In genomic region chr19:9940778-9941177, GRCh38 we compare ENCODE assay signal across 19 cellular contexts. TPM values are rescaled to one million over a fixed set of nuclear protein-coding genes. Genes with fewer than 3 reads are reported as not detected.
DNase-seq lines count a peak whose midpoint lies in the region; ATAC-seq, FAIRE-seq and TF ChIP-seq lines count a peak whose summit lies in the region.
"Had no signal": no experiment of that assay in that cellular context is flagged by ENCODE, and none has a peak within 500 bp of the region (broad histone marks: within the 10 kb centered on the region; RNA-seq: fewer than 3 reads in every experiment).

No MANE protein-coding gene starts in this region.

- 0 out of 4 replicates have a peak, but pooled peaks cover 0 to under 1% of the 10 kb centered on the region in 2 experiments for H3K79me2 ChIP-seq in H1 (ENCODE audit: control insufficient read depth in 1 of 2, insufficient read depth in 2 of 2, low read length in 2 of 2)

- BruUV-seq in IMR-90 (replicated peaks; lab: Mats Ljungman, UMichigan), result no TSS peak

- WGBS in IMR-90 (ENCODE audit: extremely low coverage in 2 of 2, insufficient read length in 1 of 2), 2 experiments, result no CpG with 5 or more reads among the region's 2 CpGs
- WGBS in H1 (ENCODE audit: extremely low coverage in 1 of 2, insufficient coverage in 1 of 2, insufficient read length in 1 of 2, insufficient replicate concordance in 2 of 2, low coverage in 1 of 2, low lambda C conversion rate in 2 of 2, missing lambda C conversion rate in 1 of 2), 2 experiments, result 91% methylated on average over 2 of the region's 2 CpGs; no CpG with 5 or more reads in 1 of the 2 experiments
- 38% methylated on average over 2 of the region's 2 CpGs for WGBS in right lobe of liver (ENCODE audit: insufficient coverage, low coverage, low lambda C conversion rate, missing lambda C conversion rate)

- no peak for TF ChIP-seq RAD21 in IMR-90 (IDR thresholded peaks at IDR 0.05; ENCODE audit: low read length)
- no peak for TF ChIP-seq RAD21 in H1 (IDR thresholded peaks at IDR 0.05 in 1 of 2, conservative IDR thresholded peaks at IDR 0.05 in 1 of 2; ENCODE audit: low read depth in 2 of 2, low read length in 2 of 2)

- no peak overlapping the region for H2AK9ac ChIP-seq in IMR-90 (replicated peaks; ENCODE audit: low read depth, low read length, poor library complexity)

- H3K9ac ChIP-seq in IMR-90 (ENCODE audit: low read depth, low read length), result no peak overlapping the region
- no peak overlapping the region; a peak in 1 of 7 replicates for H3K9ac ChIP-seq in H1 (replicated peaks in 1 of 4; ENCODE audit: extremely low read depth in 1 of 4, low read depth in 3 of 4, low read length in 3 of 4)

- peaks cover 2% of the 10 kb centered on the region; the same call in 1 of the 2 replicates for H3K9me3 ChIP-seq in IMR-90 (ENCODE audit: control insufficient read depth, insufficient read depth, low read length)
- peaks cover 9% of the 10 kb centered on the region in 2 experiments; a peak in 3 of 4 replicates for H3K9me3 ChIP-seq in H1 (ENCODE audit: insufficient read depth in 2 of 2, low read depth in 1 of 2, low read length in 1 of 2)
- no peaks in the 10 kb centered on the region for H3K9me3 ChIP-seq in right lobe of liver

- no peak for TF ChIP-seq CTCF in AG10803 (conservative IDR thresholded peaks at IDR 0.05; ENCODE audit: low read length)
- TF ChIP-seq CTCF in IMR-90 (conservative IDR thresholded peaks at IDR 0.05; ENCODE audit: low read depth, low read length), result no peak
- no peak for TF ChIP-seq CTCF in H1 (IDR thresholded peaks at IDR 0.05; ENCODE audit: control extremely low read depth in 1 of 3, insufficient read depth in 1 of 3, low read depth in 1 of 3, low read length in 3 of 3)
- TF ChIP-seq CTCF in right lobe of liver (IDR thresholded peaks at IDR 0.05), result no peak

- H3K4me1 ChIP-seq in IMR-90 (ENCODE audit: control insufficient read depth, insufficient read depth, low read length) (peaks cover 3% of the 10 kb centered on the region; the same call in 1 of the 2 replicates), H1 (replicated peaks in 1 of 4; ENCODE audit: control insufficient read depth in 3 of 4, insufficient read depth in 4 of 4, low read length in 3 of 4) (peaks cover 0 to 10% (median 6%) of the 10 kb centered on the region in 4 experiments; a peak in 6 of 7 replicates), right lobe of liver (peaks cover 0 to 9% (median 0%) of the 10 kb centered on the region in 4 donors)

- H4K20me1 ChIP-seq in IMR-90 (ENCODE audit: insufficient read depth, low read length) (no peaks in the 10 kb centered on the region; the same call in 1 of the 2 replicates), H1 (replicated peaks in 1 of 2; ENCODE audit: control insufficient read depth in 1 of 2, insufficient read depth in 2 of 2, low read length in 2 of 2) (no peaks in the 10 kb centered on the region)

- H3K23me2 ChIP-seq in H1 (ENCODE audit: low read depth, low read length), result peaks cover 9% of the 10 kb centered on the region; the same call in 1 of the 2 replicates

- no peak for TF ChIP-seq EP300 in H1 (IDR thresholded peaks at IDR 0.05; ENCODE audit: borderline replicate concordance in 1 of 2, low read depth in 2 of 2, low read length in 2 of 2)

- H3K4me3 ChIP-seq in AG10803 (ENCODE audit: low read length), result no peak overlapping the region
- no peak overlapping the region for H3K4me3 ChIP-seq in IMR-90 (ENCODE audit: insufficient read depth, low read depth, low read length)
- H3K4me3 ChIP-seq in H1 (ENCODE audit: extremely low read depth in 1 of 4, insufficient read depth in 2 of 4, low read depth in 3 of 4, low read length in 4 of 4), result no peak overlapping the region
- no peak overlapping the region for H3K4me3 ChIP-seq in right lobe of liver
- H3K4me3 ChIP-seq: A549, PC-9 had no signal

- peak; percentile 46 for DNase-seq in AG10803 (ENCODE audit: low read depth)
- DNase-seq in IMR-90, result peak; percentile 53
- no peak for DNase-seq in H1 (ENCODE audit: low read depth in 1 of 2, low spot score in 2 of 2)
- no peak for DNase-seq in right lobe of liver
- no peak for DNase-seq in NCI-H510A treated with DMSO at 0.1 percent for 48 hours (lab: John Stamatoyannopoulos, UW)
- DNase-seq in NCI-H226, result no peak
- no peak for DNase-seq in RPMI8226
- no peak for DNase-seq in G401 (ENCODE audit: low spot score)
- DNase-seq: CD4-positive, alpha-beta memory T cell; DND-41; H9; NCI-H146; NCI-H2107; NCI-H345; Right ventricle myocardium superior had no signal

- H3K23ac ChIP-seq in IMR-90 (ENCODE audit: low read depth, low read length) (no peak overlapping the region), H1 (ENCODE audit: insufficient read length) (no peak overlapping the region)

- H2AK5ac ChIP-seq in IMR-90 (ENCODE audit: low read depth, low read length) (no peak overlapping the region), H1 (ENCODE audit: low read depth, low read length) (no peak overlapping the region)

- H2BK5ac ChIP-seq in IMR-90 (ENCODE audit: low read depth, low read length, poor library complexity, severe bottlenecking) (no peak overlapping the region), H1 (ENCODE audit: low read depth, low read length) (no peak overlapping the region)

- dilution Hi-C loops in IMR-90 (cut with HindIII; ENCODE audit: low sequenced_read_pairs, unreplicated experiment), result no loop called here

- H2AFZ ChIP-seq in IMR-90 (replicated peaks; ENCODE audit: low read length, poor library complexity) (no peak overlapping the region), H1 (ENCODE audit: low read length) (no peak overlapping the region)
- H2AFZ ChIP-seq: PC-9 had no signal

- no peak overlapping the region for H3K4ac ChIP-seq in IMR-90 (ENCODE audit: low read depth, low read length)
- no peak overlapping the region for H3K4ac ChIP-seq in H1 (replicated peaks; ENCODE audit: insufficient read length, low read depth, low read length)

- H2BK15ac ChIP-seq in IMR-90 (ENCODE audit: low read depth, low read length), result no peak overlapping the region
- H2BK15ac ChIP-seq in H1 (ENCODE audit: low read length), result no peak overlapping the region

- H3K27ac ChIP-seq in IMR-90 (ENCODE audit: insufficient read depth, low read length) (no peak overlapping the region), H1 (ENCODE audit: low read depth, low read length) (no peak overlapping the region), right lobe of liver (no peak overlapping the region)
- H3K27ac ChIP-seq: A549, PC-9 had no signal

- TF ChIP-seq POLR2A in IMR-90 (IDR thresholded peaks at IDR 0.05; ENCODE audit: low read depth, low read length) (no peak), H1 (IDR thresholded peaks at IDR 0.05; ENCODE audit: control extremely low read depth in 1 of 2, low read depth in 2 of 2, low read length in 2 of 2) (no peak), right lobe of liver (IDR thresholded peaks at IDR 0.05) (no peak)

- H2BK12ac ChIP-seq in H1 (ENCODE audit: low read depth, low read length), result peak overlapping the region; percentile 0; the same call in 1 of the 2 replicates

- H3K4me2 ChIP-seq in IMR-90 (ENCODE audit: low read depth, low read length) (no peak overlapping the region), H1 (ENCODE audit: insufficient read depth in 1 of 2, low read depth in 2 of 2, low read length in 2 of 2) (no peak overlapping the region)
- H3K4me2 ChIP-seq: A549, PC-9 had no signal

- H3K56ac ChIP-seq in IMR-90 (ENCODE audit: extremely low read depth, insufficient read depth, low read length) (no peak overlapping the region), H1 (replicated peaks; ENCODE audit: insufficient read length, low read depth, low read length) (no peak overlapping the region)

- no peak overlapping the region for H3K14ac ChIP-seq in IMR-90 (replicated peaks; ENCODE audit: low read depth, low read length)
- H3K14ac ChIP-seq in H1 (ENCODE audit: insufficient read length), result no peak overlapping the region

- H4K5ac ChIP-seq in IMR-90 (ENCODE audit: low read depth, low read length) (no peak overlapping the region), H1 (ENCODE audit: insufficient read length, low read depth, low read length) (no peak overlapping the region)

- no peak for FAIRE-seq in H1 (lab: Jason Lieb, UNC)
- FAIRE-seq: A549, D721Med had no signal

- H3K79me1 ChIP-seq in IMR-90 (ENCODE audit: low read depth in 1 of 2, low read length in 2 of 2) (no peaks in the 10 kb centered on the region), H1 (ENCODE audit: low read depth, low read length) (no peaks in the 10 kb centered on the region)

- H3K18ac ChIP-seq in IMR-90 (ENCODE audit: low read depth, low read length), result no peak overlapping the region
- no peak overlapping the region for H3K18ac ChIP-seq in H1 (ENCODE audit: extremely low read depth, low read length)

- H4K91ac ChIP-seq in IMR-90 (ENCODE audit: insufficient read depth, low read depth, low read length) (no peak overlapping the region), H1 (replicated peaks; ENCODE audit: insufficient read length, low read length) (no peak overlapping the region)

- ATAC-seq in IMR-90 (ENCODE audit: low read depth) (no peak), right lobe of liver (peak; percentile 52 to 86 (median 66))
- ATAC-seq: A549 had no signal

- H2BK20ac ChIP-seq in IMR-90 (ENCODE audit: low read depth, low read length) (no peak overlapping the region; the same call in 1 of the 2 replicates), H1 (ENCODE audit: low read length) (no peak overlapping the region)

- H4K8ac ChIP-seq in IMR-90 (ENCODE audit: low read depth in 2 of 2, low read length in 2 of 2) (no peak overlapping the region), H1 (ENCODE audit: extremely low read depth, insufficient read depth, low read length) (no peak overlapping the region)

- in situ Hi-C loops in IMR-90 (cut with MboI; ENCODE audit: low sequenced_read_pairs), result loop anchor here (10.0 kb wide), 1 partner anchor 304 kb away; no protein-coding TSS in a partner anchor
- in situ Hi-C loops in G401 (cut with HindIII; ENCODE audit: low sequenced_read_pairs), result no loop called here

- CTCF ChIA-PET in IMR-90 (lab: Yijun Ruan, JAX), result interaction anchor here (0.6 kb wide), 1 partner anchor 12 kb away, joined by 3 read pairs; no protein-coding TSS in a partner anchor
- CTCF ChIA-PET in H1 (lab: Charles Lee; ENCODE audit: partially characterized antibody), result interaction anchor here (0.6 to 2.7 kb wide), 3 partner anchors 60 to 156 kb away, joined by 3 to 9 read pairs (median 5); no protein-coding TSS in a partner anchor

- peaks cover 8% of the 10 kb centered on the region for H3K27me3 ChIP-seq in IMR-90 (ENCODE audit: control insufficient read depth, insufficient read depth, low read length)
- H3K27me3 ChIP-seq in H1 (replicated peaks in 1 of 4; ENCODE audit: control insufficient read depth in 3 of 4, extremely low read depth in 1 of 4, insufficient read depth in 3 of 4, low read length in 3 of 4), result peaks cover 0 to 2% (median 0%) of the 10 kb centered on the region in 4 experiments; a peak in 2 of 7 replicates
- no peaks in the 10 kb centered on the region for H3K27me3 ChIP-seq in right lobe of liver

- POLR2A ChIA-PET in IMR-90 (lab: Charles Lee; ENCODE audit: unreplicated experiment) (no interaction called here), H1 (lab: Charles Lee; ENCODE audit: partially characterized antibody) (interaction anchor here (1.5 to 2.6 kb wide), 2 partner anchors 13 to 19 kb away, joined by 4 to 8 read pairs; no protein-coding TSS in a partner anchor)

- intact Hi-C loops in IMR-90 (cut with micrococcal nuclease), result no loop called here
- intact Hi-C loops in right lobe of liver (cut with DNase I), result no loop called here

- peaks cover 5% of the 10 kb centered on the region for H3K9me1 ChIP-seq in IMR-90 (ENCODE audit: insufficient read depth, low read length)

- H2BK120ac ChIP-seq in IMR-90 (ENCODE audit: low read depth, low read length) (no peak overlapping the region), H1 (replicated peaks; ENCODE audit: low read depth, low read length) (no peak overlapping the region)

- H3K36me3 ChIP-seq in IMR-90 (ENCODE audit: control insufficient read depth, insufficient read depth, low read length) (no peaks in the 10 kb centered on the region), H1 (ENCODE audit: control insufficient read depth in 2 of 4, insufficient read depth in 4 of 4, low read length in 3 of 4) (no peaks in the 10 kb centered on the region), right lobe of liver (no peaks in the 10 kb centered on the region)

RNA-seq across cellular contexts. Expression of gene OLFM2, which starts 4.5 kb away (rescaled TPM):
- total RNA-seq in IMR-90 (2012; rRNA removed) (2.2 and 2.7 TPM in 2 replicates), right lobe of liver (10 to 100 TPM in 5 of 6 experiments, 1 to 10 TPM in 1; 3.8 to 72.5 (median 31.8) TPM)
- polyA plus RNA-seq in IMR-90 (2012; rRNA removed) (5.1 and 6.2 TPM in 2 replicates), H1 (2011; rRNA removed) (151 and 238 TPM in 2 replicates)
- polyA plus RNA-seq in IMR-90 (2012; cell fraction: cytosol; rRNA removed), result 4.7 and 7.9 TPM in 2 replicates
- 1.7 and 2.0 TPM in 2 replicates for polyA plus RNA-seq in IMR-90 (2012; cell fraction: nucleus; rRNA removed; ENCODE audit: low replicate concordance)
- 68.2 and 72.0 TPM in 2 replicates for total RNA-seq in H1 (2021; fragmentation: NEBNext Ultra II Directional; extraction: Animal tissue kit (Norgen Biotek cat#: 25700))
- polyA plus RNA-seq in H1 (2011; cell fraction: cytosol; rRNA removed), result 133 TPM
- 130 TPM for polyA plus RNA-seq in H1 (2011; cell fraction: nucleus; rRNA removed)
- 45.7 to 81.7 TPM (median 69.5 TPM) in 4 replicates for polyA plus RNA-seq in H1 (2012, experiment 1 of 2)
- 69.6 TPM for polyA plus RNA-seq in H1 (2012, experiment 2 of 2)
- polyA plus RNA-seq in H1 (2013, experiment 1 of 2), result 86.9 TPM
- 91.1 TPM for polyA plus RNA-seq in H1 (2013, experiment 2 of 2)
- 61.1 and 62.1 TPM in 2 replicates for polyA minus RNA-seq in H1 (2011; rRNA and poly(A)+ RNA removed)
- 74.7 TPM for polyA minus RNA-seq in H1 (2011; cell fraction: cytosol; rRNA and poly(A)+ RNA removed)
- polyA minus RNA-seq in H1 (2011; cell fraction: nucleus; rRNA and poly(A)+ RNA removed), result 48.8 TPM
- 5.8 and 11.5 TPM in 2 replicates for total RNA-seq in G401 (2014; rRNA removed; shearing (Covaris generic))
- total RNA-seq: B cell had no signal

Comparison
In these comparisons a context has a peak if more than half of its experiments do, and no peak if none do; other contexts are left out.
1. DNase-seq: peak in AG10803 (single experiment) and IMR-90 (single experiment); none in H1 (0 of 2), right lobe of liver (0 of 3), NCI-H510A treated with DMSO at 0.1 percent for 48 hours (single experiment), NCI-H226 (single experiment), RPMI8226 (single experiment) and G401 (single experiment).